In genomic region chr10:80132299-80133139, GRCh38 we compare ENCODE assay signal across 10 cellular contexts. TPM values are rescaled to one million over a fixed set of nuclear protein-coding genes. Genes with fewer than 3 reads are reported as not detected.
DNase-seq lines count a peak whose midpoint lies in the region; ATAC-seq and TF ChIP-seq lines count a peak whose summit lies in the region.
"Had no signal": no experiment of that assay in that cellular context is flagged by ENCODE, and none has a peak within 500 bp of the region (broad histone marks: within the 10 kb centered on the region; RNA-seq: fewer than 3 reads in every experiment).

A gene with protein sequence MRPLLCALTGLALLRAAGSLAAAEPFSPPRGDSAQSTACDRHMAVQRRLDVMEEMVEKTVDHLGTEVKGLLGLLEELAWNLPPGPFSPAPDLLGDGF (plus strand): TSS chr10:80132730. CDS start chr10:80132763, 33 bp downstream.

- H3K9me3 ChIP-seq in PC-3 (ENCODE audit: low read length) (no peaks in the 10 kb centered on the region), liver (ENCODE audit: control insufficient read depth in 4 of 4, low read length in 3 of 4) (no peaks in the 10 kb centered on the region), subcutaneous abdominal adipose tissue (ENCODE audit: control insufficient read depth in 5 of 5, low read length in 5 of 5) (no peaks in the 10 kb centered on the region)

- no peak within 1 kb of the TSS for H3K27ac ChIP-seq in PC-3 (ENCODE audit: low read length)
- H3K27ac ChIP-seq in liver (ENCODE audit: low read depth in 1 of 2, low read length in 2 of 2): peak within 1 kb of the TSS; percentile 50 to 60
- H3K27ac ChIP-seq in subcutaneous abdominal adipose tissue (ENCODE audit: low read depth, low read length): peak within 1 kb of the TSS; percentile 92

- POLR2A ChIA-PET in PC-3 (lab: Charles Lee; ENCODE audit: unreplicated experiment): no interaction called here

- 0 out of 2 replicates have a peak, but pooled peaks have one; percentile 20 for TF ChIP-seq CTCF in PC-3 (conservative IDR thresholded peaks at IDR 0.05; ENCODE audit: low read depth, low read length)
- no peak for TF ChIP-seq CTCF in liver (IDR thresholded peaks at IDR 0.05; ENCODE audit: low read depth, low read length, missing input control)

- H3K27me3 ChIP-seq in PC-3 (ENCODE audit: low read length): peaks cover 22% of the 10 kb centered on the region
- H3K27me3 ChIP-seq in liver (ENCODE audit: control insufficient read depth in 4 of 4, insufficient read depth in 4 of 4, low read length in 3 of 4): peaks cover 0 to 9% (median 3%) of the 10 kb centered on the region in 4 donors
- no peaks in the 10 kb centered on the region for H3K27me3 ChIP-seq in subcutaneous abdominal adipose tissue (ENCODE audit: control insufficient read depth in 5 of 5, insufficient read depth in 4 of 5, low read length in 5 of 5)

- intact Hi-C loops in PC-3 (cut with micrococcal nuclease): no loop called here

- peak within 1 kb of the TSS; percentile 86 for H3K4me2 ChIP-seq in PC-3 (ENCODE audit: low read length)

- no peaks in the 10 kb centered on the region for H3K79me2 ChIP-seq in PC-3 (ENCODE audit: low read length)

- DNase-seq in PC-3: peak; percentile 67
- peak; percentile 38 for DNase-seq in dermis blood vessel endothelial cell
- DNase-seq in stimulated activated CD4-positive, alpha-beta T cell treated with anti-CD3 and anti-CD28 coated beads, Interleukin-2, amount 100 ng/mL, for 24 hours: no peak
- no peak for DNase-seq in SKM-1 treated with dmso at 0.1 percent for 144 hours (lab: John Stamatoyannopoulos, UW; ENCODE audit: unreplicated experiment)
- no peak for DNase-seq in GDM1 (lab: John Stamatoyannopoulos, UW)
- DNase-seq: KBM-7 had no signal

- WGBS in liver: 3% methylated on average over 58 of the region's 58 CpGs

- no peaks in the 10 kb centered on the region for H3K9me2 ChIP-seq in PC-3 (replicated peaks; ENCODE audit: low read length)

- ATAC-seq in PC-3: peak; percentile 68
- ATAC-seq in GM19455 (IDR thresholded peaks at IDR 0.05; ENCODE audit: unreplicated experiment): no peak

- CTCF ChIA-PET in PC-3 (lab: Charles Lee): interaction anchor here (0.6 to 2.8 kb wide), 4 partner anchors 11 to 90 kb away, joined by 3 to 56 read pairs (median 4); no protein-coding TSS in a partner anchor

- H3K36me3 ChIP-seq in PC-3 (ENCODE audit: low read depth, low read length): no peaks in the 10 kb centered on the region
- no peaks in the 10 kb centered on the region for H3K36me3 ChIP-seq in liver (ENCODE audit: control insufficient read depth in 4 of 4, insufficient read depth in 3 of 4, low read depth in 1 of 4, low read length in 3 of 4)
- H3K36me3 ChIP-seq in subcutaneous abdominal adipose tissue (ENCODE audit: control insufficient read depth in 5 of 5, insufficient read depth in 5 of 5, low read length in 5 of 5): no peaks in the 10 kb centered on the region

- H2AFZ ChIP-seq in PC-3 (ENCODE audit: low read length): peak within 1 kb of the TSS; percentile 88

- H3K9ac ChIP-seq in PC-3 (ENCODE audit: low read length) (peak within 1 kb of the TSS; percentile 13; the same call in 1 of the 2 replicates), liver (ENCODE audit: low read depth in 1 of 2, low read length in 2 of 2) (no peak within 1 kb of the TSS), subcutaneous abdominal adipose tissue (ENCODE audit: low read length in 5 of 5) (peak within 1 kb of the TSS; percentile 71 to 90 (median 82))

- H4K20me1 ChIP-seq in PC-3 (ENCODE audit: low read length): no peaks in the 10 kb centered on the region

- H3K4me3 ChIP-seq in PC-3 (ENCODE audit: low read length): peak within 1 kb of the TSS; percentile 66
- H3K4me3 ChIP-seq in liver (ENCODE audit: low read depth in 1 of 3, low read length in 3 of 3): peak within 1 kb of the TSS in 1 of 3 donors; percentile 49
- H3K4me3 ChIP-seq in subcutaneous abdominal adipose tissue (ENCODE audit: low read depth in 1 of 5, low read length in 5 of 5): peak within 1 kb of the TSS; percentile 74 to 93 (median 78)

- H3F3A ChIP-seq in PC-3 (ENCODE audit: low read length, unreplicated experiment): no peaks in the 10 kb centered on the region

- H3K4me1 ChIP-seq in PC-3 (ENCODE audit: insufficient read depth, low read length) (peaks cover 14% of the 10 kb centered on the region), liver (ENCODE audit: control insufficient read depth in 4 of 4, insufficient read depth in 4 of 4, low read length in 3 of 4) (peaks cover 2 to 7% (median 5%) of the 10 kb centered on the region in 4 donors), subcutaneous abdominal adipose tissue (ENCODE audit: control insufficient read depth in 5 of 5, insufficient read depth in 5 of 5, low read length in 5 of 5) (peaks cover 12 to 60% (median 45%) of the 10 kb centered on the region in 5 donors)

- no peak for TF ChIP-seq RAD21 in liver (IDR thresholded peaks at IDR 0.05)

- BruUV-seq in PC-3 (replicated peaks; lab: Mats Ljungman, UMichigan): no TSS peak

TF ChIP-seq in liver, 16 proteins besides CTCF, POLR2A, EP300 and RAD21:
- TF ChIP-seq MAX (IDR thresholded peaks at IDR 0.05) (no peak), ZBTB33 (IDR thresholded peaks at IDR 0.05) (no peak), REST (IDR thresholded peaks at IDR 0.05) (no peak), HNF4G (IDR thresholded peaks at IDR 0.05) (no peak)

RNA-seq across cellular contexts. Expression of the gene that starts here (rescaled TPM):
- 0.81 and 2.0 TPM in 2 replicates for total RNA-seq in PC-3 (2014; rRNA removed)
- total RNA-seq in dermis blood vessel endothelial cell: 0.60 and 0.68 TPM in 2 replicates
- total RNA-seq in liver: under 1 TPM; 0.67 to 0.79 TPM
- polyA plus RNA-seq in liver: 1 to 10 TPM; 3.4 to 5.6 TPM
- total RNA-seq: activated CD8-positive, alpha-beta memory T cell treated with anti-CD3 and anti-CD28 coated beads for 36 hours had no signal

Comparison
In these comparisons a context has a peak if more than half of its experiments do, and no peak if none do; other contexts are left out.
1. Peak in DNase-seq in dermis blood vessel endothelial cell; RNA of the gene not detected or under 1 TPM.
2. H3K9ac ChIP-seq: peak in PC-3 (single experiment) and subcutaneous abdominal adipose tissue (5 of 5); none in liver (0 of 2).